Comparison of ENCODE assay signal across 8 cellular contexts in the genomic region with DNA sequence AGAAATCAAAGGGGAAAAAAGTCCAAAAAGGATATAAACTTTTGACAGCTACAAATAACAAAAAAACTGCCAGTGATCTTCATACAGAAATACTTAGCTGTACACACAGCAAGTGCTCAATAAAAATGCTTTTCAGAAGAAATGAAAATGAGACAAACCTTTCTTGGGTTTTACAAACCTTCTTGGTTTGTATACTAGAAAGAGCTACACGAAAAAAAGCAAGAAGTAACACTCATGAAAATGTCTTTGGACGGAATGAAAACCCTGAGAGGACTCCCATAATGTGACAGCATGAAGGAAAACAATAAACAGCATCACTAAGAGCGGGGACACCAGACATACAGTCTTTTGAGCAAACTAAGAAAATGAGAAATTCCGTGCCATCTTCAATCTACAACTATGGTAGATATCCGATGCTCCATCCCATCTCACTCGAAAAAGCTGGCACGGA. TPM values are rescaled to one million over a fixed set of nuclear protein-coding genes. Genes with fewer than 3 reads are reported as not detected.
DNase-seq lines count a peak whose midpoint lies in the region; ATAC-seq and TF ChIP-seq lines count a peak whose summit lies in the region.

No MANE protein-coding gene starts in this region.

- peaks cover 12% of the 10 kb centered on the region for H3K27me3 Mint-ChIP-seq in activated CD4-positive, alpha-beta T cell treated with anti-CD3 and anti-CD28 coated beads, Interleukin-2, amount 10 ng/mL, durations not matched to agents 7 days and 5 days
- peaks cover 17% of the 10 kb centered on the region for H3K27me3 Mint-ChIP-seq in T-helper 2 cell treated with Interferon-gamma antibody and Interleukin-4, amounts not matched to agents 5 μg/mL and 100 μg/mL, for 36 hours (ENCODE audit: low read depth)

- CTCF ChIA-PET in activated CD4-positive, alpha-beta T cell treated with anti-CD3 and anti-CD28 coated beads, Interleukin-2, amount 10 ng/mL, durations not matched to agents 7 days and 5 days (lab: Charles Lee), result interaction anchor here (0.7 to 1.8 kb wide), 3 partner anchors 9 to 29 kb away, joined by 3 to 8 read pairs (median 3); no protein-coding TSS in a partner anchor

- no peak for TF ChIP-seq CTCF in foreskin keratinocyte (conservative IDR thresholded peaks at IDR 0.05)

- H3K4me1 Mint-ChIP-seq in activated CD4-positive, alpha-beta T cell treated with anti-CD3 and anti-CD28 coated beads, Interleukin-2, amount 10 ng/mL, durations not matched to agents 7 days and 5 days, result peaks cover 54% of the 10 kb centered on the region
- H3K4me1 Mint-ChIP-seq in T-helper 2 cell treated with Interferon-gamma antibody and Interleukin-4, amounts not matched to agents 5 μg/mL and 100 μg/mL, for 36 hours (ENCODE audit: low read depth), result peaks cover 31% of the 10 kb centered on the region

- H3K27ac ChIP-seq in foreskin keratinocyte, result peak overlapping the region; percentile 94

- POLR2A ChIA-PET in activated CD4-positive, alpha-beta T cell treated with anti-CD3 and anti-CD28 coated beads, Interleukin-2, amount 10 ng/mL, durations not matched to agents 7 days and 5 days (lab: Charles Lee), result interaction anchor here (0.7 kb wide), 2 partner anchors 70 to 1144 kb away, joined by 3 to 4 read pairs; no protein-coding TSS in a partner anchor

- peaks cover 19% of the 10 kb centered on the region for H3K4me1 ChIP-seq in foreskin keratinocyte

- H3K27me3 ChIP-seq in foreskin keratinocyte, result no peaks in the 10 kb centered on the region

- H3K4me3 Mint-ChIP-seq in activated CD4-positive, alpha-beta T cell treated with anti-CD3 and anti-CD28 coated beads, Interleukin-2, amount 10 ng/mL, durations not matched to agents 7 days and 5 days, result peak overlapping the region; percentile 91
- H3K4me3 Mint-ChIP-seq in T-helper 2 cell treated with Interferon-gamma antibody and Interleukin-4, amounts not matched to agents 5 μg/mL and 100 μg/mL, for 36 hours, result peak overlapping the region; percentile 94

- H3K27ac Mint-ChIP-seq in activated CD4-positive, alpha-beta T cell treated with anti-CD3 and anti-CD28 coated beads, Interleukin-2, amount 10 ng/mL, durations not matched to agents 7 days and 5 days, result peak overlapping the region; percentile 96
- peak overlapping the region; percentile 93 for H3K27ac Mint-ChIP-seq in T-helper 2 cell treated with Interferon-gamma antibody and Interleukin-4, amounts not matched to agents 5 μg/mL and 100 μg/mL, for 36 hours

- no peaks in the 10 kb centered on the region for H3K9me3 Mint-ChIP-seq in activated CD4-positive, alpha-beta T cell treated with anti-CD3 and anti-CD28 coated beads, Interleukin-2, amount 10 ng/mL, durations not matched to agents 7 days and 5 days
- H3K9me3 Mint-ChIP-seq in T-helper 2 cell treated with Interferon-gamma antibody and Interleukin-4, amounts not matched to agents 5 μg/mL and 100 μg/mL, for 36 hours, result no peaks in the 10 kb centered on the region

- no peak for ATAC-seq in foreskin keratinocyte
- ATAC-seq in GM21528 (IDR thresholded peaks at IDR 0.05; ENCODE audit: low FRiP score, unreplicated experiment), result no peak

- peaks cover 36% of the 10 kb centered on the region for H3K36me3 Mint-ChIP-seq in activated CD4-positive, alpha-beta T cell treated with anti-CD3 and anti-CD28 coated beads, Interleukin-2, amount 10 ng/mL, durations not matched to agents 7 days and 5 days (ENCODE audit: low read depth)
- H3K36me3 Mint-ChIP-seq in T-helper 2 cell treated with Interferon-gamma antibody and Interleukin-4, amounts not matched to agents 5 μg/mL and 100 μg/mL, for 36 hours (ENCODE audit: low read depth), result peaks cover 18% of the 10 kb centered on the region

- no peak for DNase-seq in activated CD4-positive, alpha-beta T cell treated with anti-CD3 and anti-CD28 coated beads, Interleukin-2, amount 10 ng/mL, durations not matched to agents 7 days and 5 days
- no peak for DNase-seq in activated CD4-positive, alpha-beta T cell treated with anti-CD3 and anti-CD28 coated beads, Interleukin-2, amount 50 U/mL, for 4 hours
- DNase-seq in T-helper 2 cell treated with Interferon-gamma antibody and Interleukin-4, amounts not matched to agents 5 μg/mL and 100 μg/mL, for 36 hours (ENCODE audit: low spot score), result no peak
- DNase-seq in foreskin keratinocyte (peak in 1 of 2 donors; percentile 40), retina (peak; percentile 65), dedifferentiated amniotic fluid mesenchymal stem cell (ENCODE audit: extremely low spot score) (no peak), NCI-H1092 treated with DMSO at 0.1 percent for 48 hours (lab: John Stamatoyannopoulos, UW) (no peak)

RNA-seq across cellular contexts. Expression of a gene that starts 1.0 kb away (rescaled TPM):
- 10 to 100 TPM; 51.5 to 57.4 TPM for total RNA-seq in activated CD4-positive, alpha-beta T cell treated with anti-CD3 and anti-CD28 coated beads, Interleukin-2, amount 10 ng/mL, durations not matched to agents 7 days and 5 days
- total RNA-seq in foreskin keratinocyte, result 21.1 TPM in 2 replicates
- polyA plus RNA-seq in foreskin keratinocyte, result 3.8 and 5.1 TPM in 2 replicates
